ENCODE assay signal across 17 cellular contexts in genomic region chr10:113259841-113260240, GRCh38.
"Had no signal": no experiment of that assay in that cellular context is flagged by ENCODE, and none has a peak within 500 bp of the region (broad histone marks: within the 10 kb centered on the region; RNA-seq: fewer than 3 reads in every experiment).

No MANE protein-coding gene starts in this region.

- H3K4me3 ChIP-seq: MG63 had no signal

- H3K9me3 ChIP-seq: MG63, SK-N-SH had no signal

- H3K4me3 Mint-ChIP-seq: T-cell had no signal

- H3K36me3 Mint-ChIP-seq: T-cell had no signal

- H3K27ac ChIP-seq: RWPE1 had no signal

- H3K27ac Mint-ChIP-seq: T-cell had no signal

- H3K9me3 Mint-ChIP-seq: T-cell had no signal

- H3K4me1 Mint-ChIP-seq: T-cell had no signal

- H3K36me3 ChIP-seq: MG63 had no signal

- DNase-seq: IMR-90, Karpas-422, KG1, MG63, NCI-H1092 treated with DMSO at 0.1 percent for 48 hours, NCI-H1436, NCI-H1694, NCI-H187 treated with DMSO at 0.1 percent for 48 hours, NCI-H2029 treated with DMSO at 0.1 percent for 48 hours, NCI-H2227 treated with DMSO at 0.1 percent for 48 hours, NCI-H526 treated with DMSO at 0.1 percent for 48 hours, NCI-H748 treated with DMSO at 0.1 percent for 48 hours, SHP77, SK-N-SH, SW 1271, T-cell had no signal
